In the genomic region with DNA sequence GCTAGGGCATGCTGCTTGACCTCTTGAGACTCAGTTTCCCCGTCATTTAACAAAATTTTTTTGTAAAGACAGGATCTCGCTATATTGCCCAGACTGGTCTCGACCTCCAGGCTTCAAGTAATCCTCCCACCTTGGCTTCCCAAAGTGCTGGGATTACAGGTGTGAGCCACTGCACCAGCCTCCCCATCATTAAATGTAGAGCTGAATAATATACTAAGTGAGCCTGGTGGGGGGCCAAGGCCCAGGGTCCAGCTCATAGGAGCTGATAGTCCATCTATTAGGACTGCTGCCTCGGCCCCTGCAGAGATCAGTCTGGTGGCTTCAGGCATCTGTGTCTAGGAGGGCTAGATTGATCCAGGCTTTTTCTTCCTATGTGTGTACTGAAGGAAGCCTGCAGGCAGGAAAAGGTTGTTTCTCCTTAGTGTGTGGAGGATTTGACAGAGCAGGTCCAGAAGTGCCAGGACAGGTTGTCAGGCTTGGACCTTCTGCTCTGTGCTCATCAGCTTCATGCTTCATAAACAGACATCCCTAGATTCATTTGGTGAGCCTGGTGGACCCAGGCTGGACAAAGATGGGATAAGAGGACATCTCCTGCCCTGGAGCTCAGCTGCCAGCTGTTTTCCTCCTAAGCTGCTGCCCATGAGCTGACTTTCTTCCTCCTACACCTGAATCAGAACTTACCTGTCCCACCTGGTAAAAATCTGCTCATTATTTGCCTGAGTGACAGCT, we compare ENCODE assay signal across 18 cellular contexts.
"Had no signal": no experiment of that assay in that cellular context is flagged by ENCODE, and none has a peak within 500 bp of the region (broad histone marks: within the 10 kb centered on the region; RNA-seq: fewer than 3 reads in every experiment).

No MANE protein-coding gene starts in this region.

- DNase-seq: activated CD4-positive, alpha-beta T cell treated with anti-CD3 and anti-CD28 coated beads, Interleukin-2, amount 50 U/mL, for 48 hours; activated naive CD8-positive, alpha-beta T cell treated with anti-CD3 and anti-CD28 coated beads, Interleukin-2, amount 10 ng/mL, durations not matched to agents 7 days and 5 days; cerebellar nuclear complex; effector memory CD4-positive, alpha-beta T cell; heart left ventricle; naive B cell; posterior cingulate gyrus; retina; SK-N-SH; small intestine; stimulated activated CD4-positive, alpha-beta T cell treated with anti-CD3 and anti-CD28 coated beads, Interleukin-4, amount 100 ng/mL, for 24 hours; stimulated activated naive CD4-positive, alpha-beta T cell treated with Interleukin-2 at 50 U/mL for 16 hours; T-helper 1 cell; T1000; transverse colon had no signal

- ATAC-seq: heart left ventricle had no signal

- H3K9me3 ChIP-seq: heart left ventricle, neutrophil, SK-N-SH, transverse colon had no signal

- H3K4me2 ChIP-seq: SK-N-SH had no signal

- H3K27ac ChIP-seq: neutrophil, VCaP had no signal

- H3K36me3 ChIP-seq: heart left ventricle, neutrophil, transverse colon had no signal

- H3K9ac ChIP-seq: SK-N-SH had no signal

- FAIRE-seq: frontal cortex, small intestine had no signal

- H3K4me3 ChIP-seq: heart left ventricle, transverse colon had no signal

- H3K27me3 ChIP-seq: heart left ventricle, neutrophil, transverse colon had no signal
